9 cellular contexts compared by ENCODE assay signal in the genomic region with DNA sequence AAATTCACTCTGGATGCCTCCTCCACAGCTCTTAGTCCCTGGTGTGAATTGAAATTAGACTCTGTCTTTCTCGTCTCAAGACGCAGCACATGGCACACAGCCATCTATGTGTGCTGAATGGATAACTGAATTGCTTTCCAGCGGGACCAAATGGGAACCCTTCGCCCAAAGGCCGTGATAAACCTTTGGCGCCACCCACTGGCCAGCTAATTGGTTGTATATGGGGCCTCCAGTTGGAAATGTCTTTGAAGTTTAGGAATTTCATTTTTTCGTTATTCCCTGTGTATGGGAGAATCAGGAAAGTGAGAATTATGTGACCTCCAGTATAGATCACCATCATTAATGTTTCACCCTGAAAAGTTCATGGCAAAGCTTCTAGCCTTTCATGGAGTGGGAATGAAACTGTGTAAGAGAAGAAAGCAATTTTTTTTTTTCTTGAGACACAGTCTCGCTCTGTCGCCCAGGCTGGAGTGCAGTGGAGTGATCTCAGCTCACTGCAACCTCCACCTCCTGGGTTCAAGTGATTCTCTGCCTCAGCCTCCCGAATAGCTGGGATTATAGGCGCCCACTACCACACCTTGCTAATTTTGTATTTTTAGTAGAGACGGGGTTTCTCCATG.
DNase-seq lines count a peak whose midpoint lies in the region; ATAC-seq and TF ChIP-seq lines count a peak whose summit lies in the region.
"Had no signal": no experiment of that assay in that cellular context is flagged by ENCODE, and none has a peak within 500 bp of the region (broad histone marks: within the 10 kb centered on the region; RNA-seq: fewer than 3 reads in every experiment).

No MANE protein-coding gene starts in this region.

- H3K4me3 ChIP-seq in fibroblast of mammary gland (ENCODE audit: control insufficient read depth, low read depth, low read length): peak overlapping the region; percentile 6

- H3K4me1 Mint-ChIP-seq in nephron progenitor cell: peaks cover 47% of the 10 kb centered on the region

- DNase-seq in COLO829 (ENCODE audit: low spot score) (peak; percentile 84), HuH-7.5 (ENCODE audit: low spot score) (peak; percentile 64), OCI-M2 (lab: John Stamatoyannopoulos, UW; ENCODE audit: unreplicated experiment) (peak; percentile 80), activated T-helper 1 cell treated with Interleukin-2 at 50 U/mL for 16 hours (ENCODE audit: low read depth) (peak; percentile 45), fibroblast of mammary gland (ENCODE audit: low read depth) (peak; percentile 84), nephron progenitor cell (peak; percentile 85)
- DNase-seq in stimulated activated naive CD4-positive, alpha-beta T cell treated with Interleukin-2 at 50 U/mL for 16 hours (lab: John Stamatoyannopoulos, UW): peak; percentile 44

- peaks cover 6% of the 10 kb centered on the region for H3K36me3 Mint-ChIP-seq in nephron progenitor cell (ENCODE audit: low read depth)

- H3K4me3 Mint-ChIP-seq in nephron progenitor cell: peak overlapping the region; percentile 0
- H3K4me3 Mint-ChIP-seq: T-helper 1 cell treated with Interleukin-12 subunit alpha and Interleukin-12 subunit beta and Interleukin-4 antibody, amounts not matched to agents 30 μg/mL and 1 μg/mL, for 36 hours had no signal

- TF ChIP-seq CTCF in fibroblast of mammary gland (conservative IDR thresholded peaks at IDR 0.05; ENCODE audit: control insufficient read depth, insufficient read depth, low read depth, low read length) (peak; percentile 87), nephron progenitor cell (IDR thresholded peaks at IDR 0.05) (peak; percentile 75)

- peaks cover 13% of the 10 kb centered on the region for H3K27me3 Mint-ChIP-seq in nephron progenitor cell (ENCODE audit: low read depth, poor library complexity)

- no peaks in the 10 kb centered on the region for H3K9me3 Mint-ChIP-seq in nephron progenitor cell
- H3K9me3 Mint-ChIP-seq: T-helper 1 cell treated with Interleukin-12 subunit alpha and Interleukin-12 subunit beta and Interleukin-4 antibody, amounts not matched to agents 30 μg/mL and 1 μg/mL, for 36 hours had no signal

- ATAC-seq in GM19467 (IDR thresholded peaks at IDR 0.05; ENCODE audit: unreplicated experiment): no peak

- no peak overlapping the region for H3K27ac Mint-ChIP-seq in nephron progenitor cell
- H3K27ac Mint-ChIP-seq: T-helper 1 cell treated with Interleukin-12 subunit alpha and Interleukin-12 subunit beta and Interleukin-4 antibody, amounts not matched to agents 30 μg/mL and 1 μg/mL, for 36 hours had no signal
